20 cellular contexts compared by ENCODE assay signal in the genomic region with DNA sequence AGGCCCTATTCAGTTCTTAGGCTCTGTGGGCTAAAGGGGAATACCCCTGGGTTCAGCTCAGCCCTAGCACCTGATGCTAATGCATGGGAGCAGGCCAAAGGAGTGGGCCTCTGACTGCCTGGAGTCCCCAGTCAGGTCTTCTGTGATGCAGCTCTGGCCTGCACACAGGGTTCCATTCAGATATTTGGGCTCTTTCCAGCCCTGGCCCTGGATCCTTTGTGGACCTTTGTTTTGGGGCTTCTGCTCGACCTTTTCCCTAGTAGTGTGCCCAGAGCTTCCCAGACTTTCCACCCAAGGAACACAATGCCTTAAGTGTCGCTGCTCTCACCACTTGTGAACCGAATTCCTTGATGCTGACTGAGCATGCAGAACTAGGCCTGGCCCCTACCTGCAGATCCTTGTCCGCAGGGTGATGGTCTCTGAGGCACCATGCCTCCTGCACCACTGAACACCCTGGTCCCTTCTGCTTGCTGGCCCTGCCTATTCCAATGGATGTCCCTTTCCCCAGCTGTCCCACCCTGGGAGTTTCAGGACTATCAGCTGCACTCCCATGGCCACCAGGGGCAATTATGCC. TPM values are rescaled to one million over a fixed set of nuclear protein-coding genes. Genes with fewer than 3 reads are reported as not detected.
"Had no signal": no experiment of that assay in that cellular context is flagged by ENCODE, and none has a peak within 500 bp of the region (broad histone marks: within the 10 kb centered on the region; RNA-seq: fewer than 3 reads in every experiment).

No MANE protein-coding gene starts in this region.

- H3K27me3 ChIP-seq: heart left ventricle, neutrophil, right atrium auricular region, suprapubic skin, tibial artery, upper lobe of left lung, vagina had no signal

- H3K27ac Mint-ChIP-seq: mesothelial cell of epicardium had no signal

- H3K4me3 Mint-ChIP-seq: mesothelial cell of epicardium had no signal

- H3K9me3 Mint-ChIP-seq: mesothelial cell of epicardium had no signal

- H3K27ac ChIP-seq: coronary artery, heart left ventricle, neutrophil, right atrium auricular region, suprapubic skin, tibial artery, upper lobe of left lung, vagina had no signal

- DNase-seq: effector CD8-positive, alpha-beta T cell; foreskin melanocyte; heart left ventricle; kidney glomerular epithelial cell; mammary epithelial cell; small intestine; stimulated activated CD4-positive, alpha-beta T cell treated with anti-CD3 and anti-CD28 coated beads, Interleukin-2, amount 100 ng/mL, for 48 hours; stimulated activated naive CD4-positive, alpha-beta T cell treated with Interleukin-2 at 50 U/mL for 16 hours; tibial artery; upper lobe of left lung had no signal

- FAIRE-seq: islet of Langerhans, small intestine had no signal

- H3K9me3 ChIP-seq: heart left ventricle, neutrophil, right atrium auricular region, suprapubic skin, tibial artery, upper lobe of left lung, vagina had no signal

- ATAC-seq: heart left ventricle, left lobe of liver had no signal

- H3K4me3 ChIP-seq: coronary artery, heart left ventricle, right atrium auricular region, suprapubic skin, tibial artery, upper lobe of left lung, vagina had no signal

RNA-seq across cellular contexts. Expression of gene GHRL, which starts 23.1 kb away (rescaled TPM):
- total RNA-seq: glomerular endothelial cell, lower leg skin, right atrium auricular region, vagina had no signal
- polyA plus RNA-seq: mammary epithelial cell had no signal
